24 cellular contexts compared by ENCODE assay signal in the genomic region with DNA sequence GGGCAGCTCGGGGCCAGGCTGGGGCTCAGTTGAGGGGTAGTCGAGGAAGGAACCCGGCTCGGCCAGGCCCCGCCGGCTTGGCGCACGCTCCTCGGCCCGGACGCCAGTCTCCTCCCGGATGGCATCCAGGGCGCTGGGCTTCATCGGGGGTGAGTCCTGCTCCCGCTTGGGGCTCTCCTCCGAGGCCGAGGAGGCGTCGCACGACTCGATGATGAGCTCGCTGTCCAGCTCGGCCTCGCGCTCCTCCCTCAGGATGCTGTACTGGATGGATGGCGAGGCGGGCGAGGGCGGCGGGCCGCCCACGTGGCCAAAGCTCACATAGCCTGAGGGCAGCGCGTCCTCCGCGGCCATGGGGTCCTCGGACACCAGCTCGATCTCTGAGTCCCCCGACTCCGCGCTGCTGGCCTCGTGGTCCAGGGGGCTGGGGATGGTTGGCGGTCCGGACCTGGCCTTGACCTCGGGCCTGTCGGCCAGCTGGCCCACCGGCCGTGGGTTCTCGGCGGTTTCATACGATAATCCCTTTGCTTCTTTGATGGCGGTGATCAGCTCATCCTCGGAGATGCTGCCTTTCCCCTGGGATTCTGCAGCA.
DNase-seq lines count a peak whose midpoint lies in the region; ATAC-seq and TF ChIP-seq lines count a peak whose summit lies in the region.
"Had no signal": no experiment of that assay in that cellular context is flagged by ENCODE, and none has a peak within 500 bp of the region (broad histone marks: within the 10 kb centered on the region; RNA-seq: fewer than 3 reads in every experiment).

No MANE protein-coding gene starts in this region.

- ATAC-seq in SK-N-SH treated with all-trans-retinoic acid at 6 μM for 48 hours (no peak), aorta (ENCODE audit: low FRiP score) (peak; percentile 41), HG03571 (IDR thresholded peaks at IDR 0.05; ENCODE audit: unreplicated experiment) (no peak)
- no peak for ATAC-seq in stimulated activated naive B cell treated with anti-CD40 and anti-IgM and Interleukin-4, amounts not matched to agents 10 μg/mL and 1 μg/mL and 100 μg/mL, for 72 hours (replicated peaks)
- ATAC-seq: Panc1 had no signal

- H3K79me2 ChIP-seq in SK-N-SH (ENCODE audit: insufficient read depth) (no peaks in the 10 kb centered on the region), neural progenitor cell (ENCODE audit: low read depth) (no peaks in the 10 kb centered on the region)

- peaks cover 17% of the 10 kb centered on the region for H3K4me1 Mint-ChIP-seq in neural progenitor cell
- H3K4me1 Mint-ChIP-seq in stimulated activated naive B cell treated with anti-CD40 and anti-IgM and Interleukin-4, amounts not matched to agents 10 μg/mL and 1 μg/mL and 100 μg/mL, for 72 hours: no peaks in the 10 kb centered on the region
- H3K4me1 Mint-ChIP-seq: CD4-positive, alpha-beta memory T cell had no signal

- no peaks in the 10 kb centered on the region for H3K36me3 Mint-ChIP-seq in neural progenitor cell
- H3K36me3 Mint-ChIP-seq in stimulated activated naive B cell treated with anti-CD40 and anti-IgM and Interleukin-4, amounts not matched to agents 10 μg/mL and 1 μg/mL and 100 μg/mL, for 72 hours: no peaks in the 10 kb centered on the region
- H3K36me3 Mint-ChIP-seq: CD4-positive, alpha-beta memory T cell had no signal

- 87% methylated on average over 29 of the region's 53 CpGs for WGBS in SK-N-SH (ENCODE audit: low lambda C conversion rate)
- 97% methylated on average over 53 of the region's 53 CpGs for WGBS in aorta, 2 donors

- H3K4me1 ChIP-seq in SK-N-SH (ENCODE audit: control insufficient read depth in 1 of 2, insufficient read depth in 2 of 2, low read depth in 1 of 2, low read length in 1 of 2): peaks cover 0 to 4% of the 10 kb centered on the region in 2 experiments; a peak in 1 of 4 replicates
- H3K4me1 ChIP-seq in neural progenitor cell: peaks cover 11% of the 10 kb centered on the region
- H3K4me1 ChIP-seq in aorta (ENCODE audit: control insufficient read depth in 1 of 2, insufficient read depth in 2 of 2, low read length in 2 of 2): no peaks in the 10 kb centered on the region
- H3K4me1 ChIP-seq: BLaER1 treated with 17β-estradiol and CSF1 and Interleukin-3, amounts not matched to agents 10 nM and 100 nM; Caco-2 had no signal

- no peak overlapping the region for H3K9ac ChIP-seq in SK-N-SH
- H3K9ac ChIP-seq in neural progenitor cell: no peak overlapping the region
- H3K9ac ChIP-seq: BLaER1 treated with 17β-estradiol and CSF1 and Interleukin-3, amounts not matched to agents 10 nM and 100 nM; GM23248 had no signal

- H3K9me3 ChIP-seq in SK-N-SH: no peaks in the 10 kb centered on the region
- no peaks in the 10 kb centered on the region for H3K9me3 ChIP-seq in neural progenitor cell (ENCODE audit: low read depth)
- H3K9me3 ChIP-seq in aorta (ENCODE audit: control insufficient read depth, low read length): no peaks in the 10 kb centered on the region
- H3K9me3 ChIP-seq: Caco-2 had no signal

- no peak overlapping the region for H3K27ac ChIP-seq in SK-N-SH (ENCODE audit: low read depth in 2 of 2, low read length in 1 of 2)
- H3K27ac ChIP-seq in cingulate gyrus (ENCODE audit: low read depth, low read length): peak overlapping the region; percentile 29
- no peak overlapping the region for H3K27ac ChIP-seq in neural progenitor cell
- H3K27ac ChIP-seq in aorta (ENCODE audit: low read depth in 1 of 2, low read length in 2 of 2): no peak overlapping the region
- H3K27ac ChIP-seq: 22Rv1; BLaER1 treated with 17β-estradiol and CSF1 and Interleukin-3, amounts not matched to agents 10 nM and 100 nM; GM23248 had no signal

- H4K20me1 ChIP-seq in SK-N-SH (ENCODE audit: insufficient read depth): no peaks in the 10 kb centered on the region
- no peaks in the 10 kb centered on the region for H4K20me1 ChIP-seq in neural progenitor cell (ENCODE audit: low read depth)
- H4K20me1 ChIP-seq: BLaER1 treated with 17β-estradiol and CSF1 and Interleukin-3, amounts not matched to agents 10 nM and 100 nM had no signal

- H3F3A ChIP-seq in SK-N-SH (replicated peaks; ENCODE audit: insufficient read depth) (no peaks in the 10 kb centered on the region), neural progenitor cell (ENCODE audit: low read depth) (no peaks in the 10 kb centered on the region)

- H3K9me3 Mint-ChIP-seq in neural progenitor cell: no peaks in the 10 kb centered on the region
- H3K9me3 Mint-ChIP-seq in stimulated activated naive B cell treated with anti-CD40 and anti-IgM and Interleukin-4, amounts not matched to agents 10 μg/mL and 1 μg/mL and 100 μg/mL, for 72 hours: peaks cover 0 to 1% of the 10 kb centered on the region in 2 donors

- peak; percentile 33 for DNase-seq in SK-N-SH
- DNase-seq in neural progenitor cell (ENCODE audit: low spot score): no peak
- DNase-seq in aorta: no peak
- no peak for DNase-seq in NCI-H1694 treated with DMSO at 0.1 percent for 48 hours (lab: John Stamatoyannopoulos, UW)
- DNase-seq in stimulated activated naive B cell treated with anti-CD40 and anti-IgM and Interleukin-4, amounts not matched to agents 10 μg/mL and 1 μg/mL and 100 μg/mL, for 72 hours: no peak
- DNase-seq: ACHN; Caco-2; CD4-positive, alpha-beta memory T cell; DMS153; GM23248; HCEC 1CT; Kasumi-1; NCI-H1092; NCI-H1436; NCI-H1930; NCI-H226; NCI-H774; SIG-M5 had no signal

- H2AFZ ChIP-seq in SK-N-SH (ENCODE audit: low read depth): no peak overlapping the region
- no peak overlapping the region for H2AFZ ChIP-seq in neural progenitor cell (replicated peaks)
- H2AFZ ChIP-seq: GM23248 had no signal

- intact Hi-C loops in aorta (cut with DNase I): no loop called here

- no peaks in the 10 kb centered on the region for H3K36me3 ChIP-seq in SK-N-SH (replicated peaks in 1 of 2; ENCODE audit: control insufficient read depth in 1 of 2, insufficient read depth in 2 of 2, low read length in 1 of 2)
- no peaks in the 10 kb centered on the region for H3K36me3 ChIP-seq in neural progenitor cell
- H3K36me3 ChIP-seq in aorta (ENCODE audit: control insufficient read depth in 1 of 2, insufficient read depth in 2 of 2, low read length in 1 of 2): no peaks in the 10 kb centered on the region

- POLR2A ChIA-PET in SK-N-SH (lab: Yijun Ruan, JAX): no interaction called here

- TF ChIP-seq RAD21 in SK-N-SH (IDR thresholded peaks at IDR 0.05; ENCODE audit: low read length): no peak

- TF ChIP-seq EP300 in SK-N-SH (IDR thresholded peaks at IDR 0.05; ENCODE audit: borderline replicate concordance in 1 of 2, low read depth in 1 of 2, low read length in 1 of 2): no peak

- no peak overlapping the region for H3K4me3 Mint-ChIP-seq in neural progenitor cell
- no peak overlapping the region for H3K4me3 Mint-ChIP-seq in stimulated activated naive B cell treated with anti-CD40 and anti-IgM and Interleukin-4, amounts not matched to agents 10 μg/mL and 1 μg/mL and 100 μg/mL, for 72 hours
- H3K4me3 Mint-ChIP-seq: CD4-positive, alpha-beta memory T cell had no signal

- H3K27ac Mint-ChIP-seq in neural progenitor cell: peak overlapping the region; percentile 77
- H3K27ac Mint-ChIP-seq in stimulated activated naive B cell treated with anti-CD40 and anti-IgM and Interleukin-4, amounts not matched to agents 10 μg/mL and 1 μg/mL and 100 μg/mL, for 72 hours: no peak overlapping the region
- H3K27ac Mint-ChIP-seq: CD4-positive, alpha-beta memory T cell had no signal

- H3K27me3 ChIP-seq in SK-N-SH (ENCODE audit: insufficient read depth) (no peaks in the 10 kb centered on the region), neural progenitor cell (no peaks in the 10 kb centered on the region), aorta (ENCODE audit: control insufficient read depth in 1 of 2, insufficient read depth in 2 of 2, low read length in 1 of 2) (no peaks in the 10 kb centered on the region)
- H3K27me3 ChIP-seq: BLaER1 treated with 17β-estradiol and CSF1 and Interleukin-3, amounts not matched to agents 10 nM and 100 nM had no signal

- no peak for TF ChIP-seq CTCF in SK-N-SH (IDR thresholded peaks at IDR 0.05)
- TF ChIP-seq CTCF in neural progenitor cell (IDR thresholded peaks at IDR 0.05): no peak

- H3K9me2 ChIP-seq in SK-N-SH: no peaks in the 10 kb centered on the region

- no peak overlapping the region for H3K4me3 ChIP-seq in SK-N-SH (ENCODE audit: low read depth in 2 of 2, low read length in 1 of 2)
- no peak overlapping the region for H3K4me3 ChIP-seq in neural progenitor cell
- H3K4me3 ChIP-seq in aorta (ENCODE audit: low read length in 2 of 2): no peak overlapping the region
- H3K4me3 ChIP-seq: BLaER1 treated with 17β-estradiol and CSF1 and Interleukin-3, amounts not matched to agents 10 nM and 100 nM; GM23248 had no signal

- H3K4me2 ChIP-seq in SK-N-SH: no peak overlapping the region
- no peak overlapping the region for H3K4me2 ChIP-seq in neural progenitor cell
- H3K4me2 ChIP-seq: BLaER1 treated with 17β-estradiol and CSF1 and Interleukin-3, amounts not matched to agents 10 nM and 100 nM had no signal

- H3K27me3 Mint-ChIP-seq in neural progenitor cell (ENCODE audit: insufficient read depth, low read depth): no peaks in the 10 kb centered on the region
- H3K27me3 Mint-ChIP-seq in stimulated activated naive B cell treated with anti-CD40 and anti-IgM and Interleukin-4, amounts not matched to agents 10 μg/mL and 1 μg/mL and 100 μg/mL, for 72 hours: no peaks in the 10 kb centered on the region

- CTCF ChIA-PET in SK-N-SH (lab: Yijun Ruan, JAX): interaction anchor here (1.1 to 3.2 kb wide), 4 partner anchors 16 to 170 kb away, joined by 3 to 14 read pairs (median 4); no protein-coding TSS in a partner anchor

TF ChIP-seq in SK-N-SH, 30 proteins besides CTCF, POLR2A, EP300 and RAD21 (continues in another document):
- TF ChIP-seq TEAD4 (IDR thresholded peaks at IDR 0.05; ENCODE audit: borderline replicate concordance, insufficient read depth): no peak
- no peak for TF ChIP-seq NRF1 (IDR thresholded peaks at IDR 0.05; ENCODE audit: low read depth, low read length)
- no peak for TF ChIP-seq SMC3 (IDR thresholded peaks at IDR 0.05; ENCODE audit: low read depth, low read length)

TF ChIP-seq in SK-N-SH treated with all-trans-retinoic acid at 6 μM for 48 hours, 23 proteins besides CTCF, POLR2A, EP300 and RAD21:
- no peak for TF ChIP-seq SNAI2 (CRISPR knock-in tag; IDR thresholded peaks at IDR 0.05)
- no peak for TF ChIP-seq CSDC2 (CRISPR knock-in tag; IDR thresholded peaks at IDR 0.05)
